Comparison of ENCODE assay signal across 25 cellular contexts in the genomic region with DNA sequence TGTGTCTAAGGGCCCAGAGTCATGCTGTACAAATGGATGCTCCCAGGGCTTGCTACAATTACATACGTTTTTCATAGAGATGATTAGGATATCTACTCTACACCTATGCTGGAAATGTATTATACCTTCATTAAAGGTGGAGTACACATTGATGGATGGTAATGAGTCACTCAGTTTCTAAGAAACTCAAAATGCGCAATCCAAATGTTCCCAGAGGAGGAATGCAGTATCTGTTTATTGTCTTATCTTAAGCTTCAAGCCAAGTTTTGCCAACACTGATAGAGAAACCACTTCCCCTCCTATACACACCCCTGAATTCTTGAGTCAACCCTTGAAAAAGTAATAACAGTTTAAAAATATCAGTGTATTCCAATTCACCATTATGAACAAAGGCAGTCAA.
A peak's percentile ranks its signal among the peaks of the same experiment; 100 is the strongest.
DNase-seq lines count a peak whose midpoint lies in the region; ATAC-seq and TF ChIP-seq lines count a peak whose summit lies in the region.
"Had no signal": no experiment of that assay in that cellular context is flagged by ENCODE, and none has a peak within 500 bp of the region (broad histone marks: within the 10 kb centered on the region; RNA-seq: fewer than 3 reads in every experiment).

No MANE protein-coding gene starts in this region.

- ATAC-seq in RWPE2 (ENCODE audit: low read depth) = peak; percentile 56
- peak; percentile 93 for ATAC-seq in foreskin keratinocyte
- ATAC-seq in GM19324 (IDR thresholded peaks at IDR 0.05; ENCODE audit: low FRiP score, unreplicated experiment) = no peak
- ATAC-seq: HepG2, WTC11 had no signal

- no peak for TF ChIP-seq CTCF in RWPE2 (IDR thresholded peaks at IDR 0.05; ENCODE audit: poor library complexity, severe bottlenecking)
- TF ChIP-seq CTCF in brain microvascular endothelial cell (IDR thresholded peaks at IDR 0.05; ENCODE audit: low read depth, low read length, missing control alignments) = no peak
- TF ChIP-seq CTCF in foreskin keratinocyte (conservative IDR thresholded peaks at IDR 0.05) = no peak

- H3K4me3 ChIP-seq in RWPE2 (ENCODE audit: severe bottlenecking) = no peak overlapping the region
- H3K4me3 ChIP-seq in brain microvascular endothelial cell (ENCODE audit: low read depth, low read length) = no peak overlapping the region
- H3K4me3 ChIP-seq: adrenal gland, esophagus squamous epithelium, lung, spleen, transverse colon had no signal

- H3K4me1 ChIP-seq in RWPE2 (ENCODE audit: insufficient read depth, poor library complexity, severe bottlenecking) (no peaks in the 10 kb centered on the region), foreskin keratinocyte (peaks cover 32% of the 10 kb centered on the region)
- H3K4me1 ChIP-seq: esophagus squamous epithelium, parathyroid adenoma, spleen, transverse colon had no signal

- no peaks in the 10 kb centered on the region for H3K36me3 ChIP-seq in RWPE2 (ENCODE audit: low read depth)
- no peaks in the 10 kb centered on the region for H3K36me3 ChIP-seq in brain microvascular endothelial cell (replicated peaks)
- H3K36me3 ChIP-seq: adrenal gland, esophagus squamous epithelium, spleen, transverse colon had no signal

- peak; percentile 72 for DNase-seq in A172 (ENCODE audit: low spot score)
- no peak for DNase-seq in RWPE2 (ENCODE audit: low spot score)
- peak; percentile 61 for DNase-seq in brain microvascular endothelial cell
- DNase-seq in foreskin keratinocyte = peak; percentile 93 to 94
- no peak for DNase-seq in T-helper 1 cell
- no peak for DNase-seq in G401 (ENCODE audit: low spot score)
- no peak for DNase-seq in GM19240 (ENCODE audit: insufficient read length, low spot score)
- DNase-seq: activated naive CD4-positive, alpha-beta T cell treated with anti-CD3 and anti-CD28 coated beads for 36 hours; adrenal gland; AML-193; CD4-positive, alpha-beta T cell; esophagus squamous epithelium; GOT3; HFFc6; NCI-H1048; NCI-H1694; NCI-H748 treated with DMSO at 0.1 percent for 48 hours; RPMI8226; spleen; transverse colon had no signal

- H3K27ac ChIP-seq in RWPE2 (ENCODE audit: poor library complexity, severe bottlenecking) (peak overlapping the region; percentile 8), brain microvascular endothelial cell (no peak overlapping the region), foreskin keratinocyte (peak overlapping the region; percentile 97)
- H3K27ac ChIP-seq: adrenal gland, esophagus squamous epithelium, parathyroid adenoma, spleen, transverse colon had no signal

- in situ Hi-C loops in brain microvascular endothelial cell (cut with HindIII; ENCODE audit: low pct_ligation_motif_present, low sequenced_read_pairs) = no loop called here
- in situ Hi-C loops in G401 (cut with HindIII; ENCODE audit: low sequenced_read_pairs) = no loop called here

- H3K9me3 ChIP-seq in RWPE2 (ENCODE audit: severe bottlenecking) = no peaks in the 10 kb centered on the region
- H3K9me3 ChIP-seq: adrenal gland, esophagus squamous epithelium, spleen, transverse colon had no signal

- H3K27me3 ChIP-seq in RWPE2 (ENCODE audit: insufficient read depth, poor library complexity, severe bottlenecking) = no peaks in the 10 kb centered on the region
- H3K27me3 ChIP-seq in brain microvascular endothelial cell (replicated peaks) = no peaks in the 10 kb centered on the region
- H3K27me3 ChIP-seq in foreskin keratinocyte = no peaks in the 10 kb centered on the region
- H3K27me3 ChIP-seq: adrenal gland, esophagus squamous epithelium, spleen, transverse colon had no signal

Comparison
In these comparisons a context has a peak if more than half of its experiments do, and no peak if none do; other contexts are left out.
1. DNase-seq: peak in A172 (single experiment), brain microvascular endothelial cell (single experiment) and foreskin keratinocyte (2 of 2); none in RWPE2 (single experiment), T-helper 1 cell (0 of 5), G401 (single experiment) and GM19240 (single experiment).